ENCODE assay signal across 2 cellular contexts in genomic region chr10:11465435-11465834, GRCh38.
A peak's percentile ranks its signal among the peaks of the same experiment; 100 is the strongest.
TF ChIP-seq lines count a peak whose summit lies in the region.

No MANE protein-coding gene starts in this region.

TF ChIP-seq in HepG2, 621 proteins besides CTCF, POLR2A, EP300 and RAD21 (continued from another document):
- peak; percentile 71 for TF ChIP-seq RBM22 (optimal IDR thresholded peaks at IDR 0.05; ENCODE audit: low read length)

TF ChIP-seq in SK-N-SH, 30 proteins besides CTCF, POLR2A, EP300 and RAD21 (continued from another document):
- TF ChIP-seq, protein P1, sequence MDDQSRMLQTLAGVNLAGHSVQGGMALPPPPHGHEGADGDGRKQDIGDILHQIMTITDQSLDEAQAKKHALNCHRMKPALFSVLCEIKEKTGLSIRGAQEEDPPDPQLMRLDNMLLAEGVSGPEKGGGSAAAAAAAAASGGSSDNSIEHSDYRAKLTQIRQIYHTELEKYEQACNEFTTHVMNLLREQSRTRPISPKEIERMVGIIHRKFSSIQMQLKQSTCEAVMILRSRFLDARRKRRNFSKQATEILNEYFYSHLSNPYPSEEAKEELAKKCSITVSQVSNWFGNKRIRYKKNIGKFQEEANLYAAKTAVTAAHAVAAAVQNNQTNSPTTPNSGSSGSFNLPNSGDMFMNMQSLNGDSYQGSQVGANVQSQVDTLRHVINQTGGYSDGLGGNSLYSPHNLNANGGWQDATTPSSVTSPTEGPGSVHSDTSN (IDR thresholded peaks at IDR 0.05), result no peak
- TF ChIP-seq JUND (IDR thresholded peaks at IDR 0.05) (no peak), ZBTB33 (IDR thresholded peaks at IDR 0.05; ENCODE audit: borderline replicate concordance, low read depth) (no peak), RFX5 (IDR thresholded peaks at IDR 0.05; ENCODE audit: low read length) (no peak), TCF12 (IDR thresholded peaks at IDR 0.05) (no peak), TEAD4 (IDR thresholded peaks at IDR 0.05; ENCODE audit: borderline replicate concordance, insufficient read depth) (no peak), USF1 (IDR thresholded peaks at IDR 0.05; ENCODE audit: borderline replicate concordance, low read depth) (no peak)
- TF ChIP-seq, protein P2, sequence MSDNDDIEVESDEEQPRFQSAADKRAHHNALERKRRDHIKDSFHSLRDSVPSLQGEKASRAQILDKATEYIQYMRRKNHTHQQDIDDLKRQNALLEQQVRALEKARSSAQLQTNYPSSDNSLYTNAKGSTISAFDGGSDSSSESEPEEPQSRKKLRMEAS (IDR thresholded peaks at IDR 0.05; ENCODE audit: low read depth), result no peak
